ENCODE assay signal across 7 cellular contexts in genomic region chr5:119613937-119614336, GRCh38. TPM values are rescaled to one million over a fixed set of nuclear protein-coding genes. Genes with fewer than 3 reads are reported as not detected.
"Had no signal": no experiment of that assay in that cellular context is flagged by ENCODE, and none has a peak within 500 bp of the region (broad histone marks: within the 10 kb centered on the region; RNA-seq: fewer than 3 reads in every experiment).

No MANE protein-coding gene starts in this region.

- ATAC-seq: GM23338, K562 had no signal

- DNase-seq: H9, HCEC 1CT, IMR-90 had no signal

- H3K9me3 Mint-ChIP-seq: GM23338 had no signal

- H3K27ac Mint-ChIP-seq: GM23338 had no signal

- H3K4me3 Mint-ChIP-seq: GM23338, H9 had no signal

RNA-seq across cellular contexts. Expression of gene FAM170A, which starts 15.4 kb away (rescaled TPM):
- total RNA-seq: GM23338, H1, H9, HT-29, IMR-90, K562 had no signal
